1 cellular context compared by ENCODE assay signal in genomic region chrX:9911479-9911878, GRCh38.
A peak's percentile ranks its signal among the peaks of the same experiment; 100 is the strongest.
TF ChIP-seq lines count a peak whose summit lies in the region.

No MANE protein-coding gene starts in this region.

TF ChIP-seq in HCT116, 20 proteins besides CTCF, POLR2A, EP300 and RAD21 (continued from another document):
- peak; percentile 16; the same call in 1 of the 2 replicates for TF ChIP-seq JUND (IDR thresholded peaks at IDR 0.05)
- peak; percentile 54 for TF ChIP-seq CEBPB (IDR thresholded peaks at IDR 0.05; ENCODE audit: low read depth)
- TF ChIP-seq SP1 (IDR thresholded peaks at IDR 0.05; ENCODE audit: low read depth) = peak; percentile 51; the same call in 1 of the 2 replicates
